ENCODE assay signal across 9 cellular contexts in genomic region chr4:10006604-10007435, GRCh38. TPM values are rescaled to one million over a fixed set of nuclear protein-coding genes. Genes with fewer than 3 reads are reported as not detected.
DNase-seq lines count a peak whose midpoint lies in the region; ATAC-seq and TF ChIP-seq lines count a peak whose summit lies in the region.
"Had no signal": no experiment of that assay in that cellular context is flagged by ENCODE, and none has a peak within 500 bp of the region (broad histone marks: within the 10 kb centered on the region; RNA-seq: fewer than 3 reads in every experiment).

No MANE protein-coding gene starts in this region.

- H3K36me3 ChIP-seq in colonic mucosa = no peaks in the 10 kb centered on the region
- no peaks in the 10 kb centered on the region for H3K36me3 ChIP-seq in neutrophil

- H3K4me3 ChIP-seq in colonic mucosa (peak overlapping the region; percentile 2), neutrophil (ENCODE audit: low read depth in 1 of 2, low read length in 1 of 2) (no peak overlapping the region), foreskin fibroblast (ENCODE audit: low read depth in 1 of 2, low read length in 2 of 2) (no peak overlapping the region)

- H3K9me3 ChIP-seq in colonic mucosa (no peaks in the 10 kb centered on the region), neutrophil (no peaks in the 10 kb centered on the region)

- intact Hi-C loops in colonic mucosa (cut with DNase I) = no loop called here

- peak overlapping the region; percentile 31 to 59 for H3K9ac ChIP-seq in colonic mucosa (ENCODE audit: low read depth in 2 of 2, low read length in 2 of 2)

- H3K4me1 ChIP-seq in colonic mucosa (peaks cover 4% of the 10 kb centered on the region), neutrophil (ENCODE audit: control insufficient read depth in 1 of 2, insufficient read depth in 1 of 2, low read depth in 1 of 2, low read length in 1 of 2) (peaks cover 29 to 32% of the 10 kb centered on the region in 2 experiments)

- H3K27me3 ChIP-seq in colonic mucosa (no peaks in the 10 kb centered on the region), neutrophil (no peaks in the 10 kb centered on the region)

- peak; percentile 28 for DNase-seq in NK-92 treated with Interleukin-12 subunit alpha and Interleukin-12 subunit beta, amount 100 ng/mL, for 24 hours (lab: John Stamatoyannopoulos, UW)
- DNase-seq in NK-92 (lab: John Stamatoyannopoulos, UW; ENCODE audit: unreplicated experiment) = no peak
- DNase-seq in HT1080 (ENCODE audit: low read depth) = peak; percentile 66
- DNase-seq in colonic mucosa = peak; percentile 90
- no peak for DNase-seq in activated effector memory CD4-positive, alpha-beta T cell treated with anti-CD3 and anti-CD28 coated beads, Interleukin-2, amount 50 U/mL, for 16 hours
- no peak for DNase-seq in foreskin fibroblast
- DNase-seq: CD4-positive, CD25-positive, alpha-beta regulatory T cell had no signal

- ATAC-seq in SK-N-SH treated with all-trans-retinoic acid at 6 μM for 48 hours = no peak

- H3K27ac ChIP-seq in colonic mucosa = peak overlapping the region; percentile 88
- H3K27ac ChIP-seq in neutrophil = peak overlapping the region; percentile 70

- no peak for TF ChIP-seq CTCF in colonic mucosa (IDR thresholded peaks at IDR 0.05)
- TF ChIP-seq CTCF in neutrophil (IDR thresholded peaks at IDR 0.05) = no peak
- no peak for TF ChIP-seq CTCF in foreskin fibroblast (IDR thresholded peaks at IDR 0.05; ENCODE audit: low read depth, low read length)

TF ChIP-seq in SK-N-SH treated with all-trans-retinoic acid at 6 μM for 48 hours, 23 proteins besides CTCF, POLR2A, EP300 and RAD21:
- TF ChIP-seq CSDC2 (CRISPR knock-in tag; IDR thresholded peaks at IDR 0.05) = no peak
- no peak for TF ChIP-seq ZFP30 (CRISPR knock-in tag; IDR thresholded peaks at IDR 0.05)
- TF ChIP-seq CREB5 (CRISPR knock-in tag; IDR thresholded peaks at IDR 0.05; ENCODE audit: low read depth) = no peak
- TF ChIP-seq TOX (CRISPR knock-in tag; IDR thresholded peaks at IDR 0.05; ENCODE audit: borderline replicate concordance) = no peak
- no peak for TF ChIP-seq OSR1 (CRISPR knock-in tag; IDR thresholded peaks at IDR 0.05)
- no peak for TF ChIP-seq PPARA (CRISPR knock-in tag; IDR thresholded peaks at IDR 0.05; ENCODE audit: borderline replicate concordance)
- TF ChIP-seq BACH2 (CRISPR knock-in tag; IDR thresholded peaks at IDR 0.05; ENCODE audit: borderline replicate concordance) = no peak
- no peak for TF ChIP-seq ISL1 (CRISPR knock-in tag; IDR thresholded peaks at IDR 0.05)

RNA-seq across cellular contexts. Expression of gene SLC2A9, which starts 14.5 kb away (rescaled TPM):
- total RNA-seq in HT1080 (2014; rRNA removed; shearing (Covaris generic)) = 0.27 and 0.37 TPM in 2 replicates
- 0.26 and 0.47 TPM in 2 replicates for polyA plus RNA-seq in HT1080 (2015; cell fraction: cytosol; rRNA removed)
- 0.17 and 2.0 TPM in 2 replicates for polyA plus RNA-seq in HT1080 (2015; cell fraction: nucleus; rRNA removed)
- total RNA-seq in colonic mucosa = 1 to 10 TPM; 4.3 to 6.8 TPM

Comparison
In these comparisons a context has a peak if more than half of its experiments do, and no peak if none do; other contexts are left out.
1. DNase-seq: peak in NK-92 treated with Interleukin-12 subunit alpha and Interleukin-12 subunit beta, amount 100 ng/mL, for 24 hours (single experiment), HT1080 (single experiment) and colonic mucosa (single experiment); none in NK-92 (single experiment), activated effector memory CD4-positive, alpha-beta T cell treated with anti-CD3 and anti-CD28 coated beads, Interleukin-2, amount 50 U/mL, for 16 hours (single experiment) and foreskin fibroblast (0 of 2).